In the genomic region with DNA sequence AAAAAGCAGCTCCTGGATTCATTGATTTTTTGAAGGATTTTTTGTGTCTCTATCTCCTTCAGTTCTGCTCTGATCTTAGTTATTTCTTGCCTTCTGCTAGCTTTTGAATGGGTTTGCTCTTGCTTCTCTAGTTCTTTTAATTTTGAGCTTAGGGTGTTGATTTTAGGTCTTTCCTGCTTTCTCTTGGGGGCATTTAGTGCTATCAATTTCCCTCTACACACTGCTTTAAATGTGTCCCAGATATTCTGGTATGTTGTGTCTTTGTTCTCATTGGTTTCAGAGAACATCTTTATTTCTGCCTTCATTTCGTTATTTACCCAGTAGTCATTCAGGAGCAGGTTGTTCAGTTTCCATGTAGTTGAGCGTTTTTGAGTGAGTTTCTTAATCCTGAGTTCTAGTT, we compare ENCODE assay signal across 7 cellular contexts. TPM values are rescaled to one million over a fixed set of nuclear protein-coding genes. Genes with fewer than 3 reads are reported as not detected.
"Had no signal": no experiment of that assay in that cellular context is flagged by ENCODE, and none has a peak within 500 bp of the region (broad histone marks: within the 10 kb centered on the region; RNA-seq: fewer than 3 reads in every experiment).

No MANE protein-coding gene starts in this region.

RNA-seq across cellular contexts. Expression of gene CMA1, which starts 57.2 kb away (rescaled TPM):
- total RNA-seq: GM23248, GM23338, H1, H4, H7, H9, HFFc6 had no signal
- polyA plus RNA-seq: GM23248, GM23338, H1 had no signal
